In genomic region chr12:14018080-14018479, GRCh38 we compare ENCODE assay signal across 28 cellular contexts. TPM values are rescaled to one million over a fixed set of nuclear protein-coding genes. Genes with fewer than 3 reads are reported as not detected.
DNase-seq lines count a peak whose midpoint lies in the region; ATAC-seq, FAIRE-seq and TF ChIP-seq lines count a peak whose summit lies in the region.
"Had no signal": no experiment of that assay in that cellular context is flagged by ENCODE, and none has a peak within 500 bp of the region (broad histone marks: within the 10 kb centered on the region; RNA-seq: fewer than 3 reads in every experiment).

No MANE protein-coding gene starts in this region.

- TF ChIP-seq POLR2A in A549 (IDR thresholded peaks at IDR 0.05; ENCODE audit: low read length) = no peak
- TF ChIP-seq POLR2A in K562 (conservative IDR thresholded peaks at IDR 0.05) = no peak

- no peak overlapping the region for H2AFZ ChIP-seq in K562 (ENCODE audit: low read depth, low read length)

- ATAC-seq in A549 (no peak), K562 (no peak)
- ATAC-seq: GM12878 had no signal

- CTCF ChIA-PET in A549 (lab: Yijun Ruan, JAX) (interaction anchor here (1.4 kb wide), 1 partner anchor 12 kb away, joined by 3 read pairs; no protein-coding TSS in a partner anchor), K562 (lab: Yijun Ruan, JAX; ENCODE audit: low intra/inter-chr PET ratio) (no interaction called here)

- H3K27ac ChIP-seq in A549 = no peak overlapping the region
- no peak overlapping the region for H3K27ac ChIP-seq in K562 (ENCODE audit: extremely low read depth, low read depth, low read length)
- H3K27ac ChIP-seq: 22Rv1, BLaER1 had no signal

- no peaks in the 10 kb centered on the region for H3K9me1 ChIP-seq in K562 (ENCODE audit: control insufficient read depth, insufficient read depth, low read length)

- WGBS in A549 (ENCODE audit: missing lambda C conversion rate) = 39% methylated on average over 2 of the region's 2 CpGs
- WGBS in K562 (ENCODE audit: insufficient coverage, low coverage, missing lambda C conversion rate) = 0% methylated on average over 2 of the region's 2 CpGs

- FAIRE-seq in A549 (lab: Jason Lieb, UNC) (no peak), K562 (lab: Jason Lieb, UNC) (no peak)
- FAIRE-seq: GM12878, GM12892, GM18507 had no signal

- H3K4me1 ChIP-seq in A549 = no peaks in the 10 kb centered on the region
- no peaks in the 10 kb centered on the region for H3K4me1 ChIP-seq in K562 (replicated peaks in 1 of 2; ENCODE audit: control insufficient read depth in 2 of 2, insufficient read depth in 2 of 2, low read length in 2 of 2)
- H3K4me1 ChIP-seq: BE2C, BLaER1 had no signal

- in situ Hi-C loops in K562 (cut with MboI) = no loop called here

- no peaks in the 10 kb centered on the region for H3K79me2 ChIP-seq in K562 (ENCODE audit: control insufficient read depth, insufficient read depth, low read length)

- POLR2A ChIA-PET in A549 (lab: Yijun Ruan, JAX) = no interaction called here
- POLR2A ChIA-PET in K562 (lab: Yijun Ruan, JAX) = no interaction called here

- H3K36me3 ChIP-seq in K562 (ENCODE audit: control insufficient read depth, insufficient read depth, low read length) = no peaks in the 10 kb centered on the region
- H3K36me3 ChIP-seq: BE2C, BLaER1 had no signal

- no peaks in the 10 kb centered on the region for H4K20me1 ChIP-seq in K562 (replicated peaks; ENCODE audit: control insufficient read depth, insufficient read depth, low read length)
- H4K20me1 ChIP-seq: BLaER1 had no signal

- DNase-seq in NCI-H1105 treated with DMSO at 0.1 percent for 48 hours (lab: John Stamatoyannopoulos, UW) (peak; percentile 16), NCI-H1105 (lab: John Stamatoyannopoulos, UW) (no peak), A549 (ENCODE audit: low read depth in 1 of 2, low spot score in 1 of 2) (no peak), K562 (ENCODE audit: extremely low read depth in 1 of 4, low spot score in 3 of 4) (no peak), foreskin fibroblast (no peak)
- DNase-seq: ACHN; BE2C; C1 segment of cervical spinal cord; CD4-positive, alpha-beta memory T cell; CD4-positive, CD25-positive, alpha-beta regulatory T cell; CD8-positive, alpha-beta memory T cell; COR-L47; DMS 273 treated with DMSO at 0.1 percent for 48 hours; DMS153; DMS53; DMS79; DND-41; EL; GDM1 had no signal

- H3K4me3 ChIP-seq in A549 (no peak overlapping the region), K562 (no peak overlapping the region), foreskin fibroblast (ENCODE audit: low read depth in 1 of 2, low read length in 2 of 2) (no peak overlapping the region)
- H3K4me3 ChIP-seq: BLaER1, GM12878 had no signal

- intact Hi-C loops in K562 (cut with micrococcal nuclease) = no loop called here

- BruUV-seq in K562 (replicated peaks; lab: Mats Ljungman, UMichigan) = no TSS peak

- H3K4me2 ChIP-seq in A549 (no peak overlapping the region), K562 (ENCODE audit: insufficient read depth, low read length) (no peak overlapping the region)
- H3K4me2 ChIP-seq: BLaER1 had no signal

- H3K9ac ChIP-seq in K562 (ENCODE audit: insufficient read depth in 1 of 2, low read depth in 2 of 2, low read length in 2 of 2) = no peak overlapping the region
- H3K9ac ChIP-seq: BLaER1 had no signal

- H3K9me3 ChIP-seq in A549 (no peaks in the 10 kb centered on the region), K562 (replicated peaks; ENCODE audit: control insufficient read depth, insufficient read depth, low read depth, low read length) (no peaks in the 10 kb centered on the region)
- H3K9me3 ChIP-seq: BE2C had no signal

- no peak for TF ChIP-seq CTCF in A549 (IDR thresholded peaks at IDR 0.05)
- no peak for TF ChIP-seq CTCF in K562 (IDR thresholded peaks at IDR 0.05 in 2 of 3, conservative IDR thresholded peaks at IDR 0.05 in 1 of 3; ENCODE audit: insufficient read depth in 2 of 3, low read depth in 1 of 3, low read length in 3 of 3)
- TF ChIP-seq CTCF in foreskin fibroblast (IDR thresholded peaks at IDR 0.05; ENCODE audit: low read depth, low read length) = no peak

- no peak for TF ChIP-seq RAD21 in A549 (conservative IDR thresholded peaks at IDR 0.05 in 1 of 2, IDR thresholded peaks at IDR 0.05 in 1 of 2)
- no peak for TF ChIP-seq RAD21 in K562 (CRISPR knock-in tag; conservative IDR thresholded peaks at IDR 0.05 in 1 of 2, IDR thresholded peaks at IDR 0.05 in 1 of 2)

- H3K27me3 ChIP-seq in K562 (ENCODE audit: control insufficient read depth in 2 of 2, insufficient read depth in 2 of 2, low read length in 2 of 2) = no peaks in the 10 kb centered on the region
- H3K27me3 ChIP-seq: BE2C, BLaER1 had no signal

- TF ChIP-seq EP300 in A549 (IDR thresholded peaks at IDR 0.05) (no peak), K562 (IDR thresholded peaks at IDR 0.05; ENCODE audit: low read length) (no peak)

TF ChIP-seq in A549, 52 proteins besides CTCF, POLR2A, EP300 and RAD21:
- no peak for TF ChIP-seq RFX5 (IDR thresholded peaks at IDR 0.05)
- TF ChIP-seq MAFK (IDR thresholded peaks at IDR 0.05; ENCODE audit: partially characterized antibody) = peak; percentile 81

TF ChIP-seq in K562, 482 proteins besides CTCF, POLR2A, EP300 and RAD21:
- TF ChIP-seq ZBTB7A (IDR thresholded peaks at IDR 0.05; ENCODE audit: borderline replicate concordance, control insufficient read depth, low read depth, low read length) (no peak), NR4A1 (CRISPR knock-in tag; IDR thresholded peaks at IDR 0.05) (no peak), NR4A1 (tag; IDR thresholded peaks at IDR 0.05) (no peak), C11orf30 (IDR thresholded peaks at IDR 0.05; ENCODE audit: low read depth) (peak; percentile 23; the same call in 1 of the 2 replicates), ZNF316 (IDR thresholded peaks at IDR 0.05) (peak; percentile 53), MYC (IDR thresholded peaks at IDR 0.05; ENCODE audit: low read depth, low read length) (no peak), MYC (CRISPR knock-in tag; IDR thresholded peaks at IDR 0.05; ENCODE audit: borderline replicate concordance, low read depth) (no peak), MEF2A (IDR thresholded peaks at IDR 0.05; ENCODE audit: control insufficient read depth, low read depth, low read length) (no peak)
TF ChIP-seq in K562: peak in this region for 2.

RNA-seq across cellular contexts. Expression of gene GRIN2B, which starts 36.7 kb away (rescaled TPM):
- 3.2 and 3.3 TPM in 2 replicates for polyA plus RNA-seq in A549 (2011; rRNA removed)
- 4.6 and 5.5 TPM in 2 replicates for polyA plus RNA-seq in A549 (2012; cell fraction: cytosol; rRNA removed)
- 3.9 and 5.6 TPM in 2 replicates for polyA plus RNA-seq in A549 (2012; cell fraction: nucleus; rRNA removed)
- polyA plus RNA-seq in A549 (2017; fragmentation: RNase III; extraction: RNeasy Plus Mini Kit Qiagen cat#74134 plus additional on column Dnase treatment) = 2.4 to 4.0 TPM (median 2.9 TPM) in 3 replicates
- polyA minus RNA-seq in A549 (2011; rRNA and poly(A)+ RNA removed) = 16.9 and 21.2 TPM in 2 replicates
- total RNA-seq in K562 (2011; cell fraction: chromatin; rRNA removed; ENCODE audit: low replicate concordance) = not detected in 2 replicates
- total RNA-seq in K562 (2011; cell fraction: nucleolus; rRNA removed) = not detected in 2 replicates
- total RNA-seq in K562 (2011; cell fraction: nucleoplasm; rRNA removed) = not detected in 2 replicates
- total RNA-seq in K562 (2014; rRNA removed) = not detected in 2 replicates
- total RNA-seq in K562 (2014; rRNA removed; fragmentation: Illumina TruSeq; extraction: Trizol) = not detected in 2 replicates
- not detected in 2 replicates for total RNA-seq in K562 (2015; rRNA removed; fragmentation: Illumina TruSeq; extraction: Trizol)
- not detected in 2 replicates for total RNA-seq in K562 (2021)
- polyA plus RNA-seq in K562 (2011; rRNA removed) = not detected in 2 replicates
- polyA plus RNA-seq in K562 (2011; cell fraction: cytosol; rRNA removed) = not detected in 2 replicates
- polyA plus RNA-seq in K562 (2011; cell fraction: nucleus; rRNA removed) = not detected in 2 replicates
- polyA plus RNA-seq in K562 (2012) = not detected in 2 replicates
- not detected in 2 replicates for polyA plus RNA-seq in K562 (2014; fragmentation: Illumina TruSeq; extraction: Trizol)
- polyA plus RNA-seq in K562 (2014; fragmentation: Nextera tagmentation; extraction: Ambion mirVana) = not detected
- not detected in 2 replicates for polyA plus RNA-seq in K562 (2014; rRNA removed)
- not detected in 2 replicates for polyA minus RNA-seq in K562 (2011; rRNA and poly(A)+ RNA removed)
- not detected in 2 replicates for polyA minus RNA-seq in K562 (2011; cell fraction: cytosol; rRNA and poly(A)+ RNA removed)
- not detected in 2 replicates for polyA minus RNA-seq in K562 (2011; cell fraction: nucleus; rRNA and poly(A)+ RNA removed)
- total RNA-seq: A172; A673; CD4-positive, alpha-beta memory T cell; CD4-positive, CD25-positive, alpha-beta regulatory T cell; CD8-positive, alpha-beta memory T cell; GM12878 had no signal
- polyA plus RNA-seq: AG04450; CD14-positive monocyte; CD4-positive, CD25-positive, alpha-beta regulatory T cell; CD8-positive, alpha-beta memory T cell had no signal
